Comparison of ENCODE assay signal across 12 cellular contexts in genomic region chr1:228852511-228853088, GRCh38.
"Had no signal": no experiment of that assay in that cellular context is flagged by ENCODE, and none has a peak within 500 bp of the region (broad histone marks: within the 10 kb centered on the region; RNA-seq: fewer than 3 reads in every experiment).

No MANE protein-coding gene starts in this region.

- H3K36me3 Mint-ChIP-seq: memory B cell; natural killer cell treated with Interleukin-12 subunit alpha and Interleukin-12 subunit beta and Interleukin-15 and Interleukin-18, amount 100 ng/mL, for 72 hours had no signal

- H3K27ac Mint-ChIP-seq: memory B cell; natural killer cell treated with Interleukin-12 subunit alpha and Interleukin-12 subunit beta and Interleukin-15 and Interleukin-18, amount 100 ng/mL, for 72 hours; T-cell had no signal

- H3K4me1 Mint-ChIP-seq: T-cell had no signal

- H3K36me3 ChIP-seq: esophagus muscularis mucosa had no signal

- DNase-seq: activated CD4-positive, CD25-positive, alpha-beta regulatory T cell treated with anti-CD3 and anti-CD28 coated beads, Interleukin-2, amount 50 U/mL, for 72 hours; activated effector memory CD4-positive, alpha-beta T cell treated with Interleukin-2 at 50 U/mL for 16 hours; activated naive CD4-positive, alpha-beta T cell treated with anti-CD3 and anti-CD28 coated beads, Interleukin-2, amount 50 U/mL, for 16 hours; activated T-cell treated with anti-CD3 and anti-CD28 coated beads, Interleukin-2, amount 50 U/mL, for 4 hours; hippocampal formation; kidney glomerular epithelial cell; stimulated activated CD4-positive, alpha-beta T cell treated with anti-CD3 and anti-CD28 coated beads, Interleukin-1b, Interleukin-23, amount 100 ng/mL, for 48 hours; T-cell; T1000 had no signal

- H3K4me3 ChIP-seq: esophagus muscularis mucosa had no signal

- H3K27me3 ChIP-seq: esophagus muscularis mucosa had no signal

- H3K9me3 ChIP-seq: esophagus muscularis mucosa had no signal

- H3K27ac ChIP-seq: esophagus muscularis mucosa had no signal

- H3K27me3 Mint-ChIP-seq: T-cell had no signal

- H3K9me3 Mint-ChIP-seq: natural killer cell treated with Interleukin-12 subunit alpha and Interleukin-12 subunit beta and Interleukin-15 and Interleukin-18, amount 100 ng/mL, for 72 hours had no signal

- H3K4me3 Mint-ChIP-seq: activated T-cell treated with anti-CD3 and anti-CD28 coated beads, Interleukin-2, amount 50 U/mL, for 4 hours; memory B cell; natural killer cell treated with Interleukin-12 subunit alpha and Interleukin-12 subunit beta and Interleukin-15 and Interleukin-18, amount 100 ng/mL, for 72 hours; T-cell had no signal

- ATAC-seq: activated T-cell treated with anti-CD3 and anti-CD28 coated beads, Interleukin-2, amount 50 U/mL, for 4 hours; T-cell had no signal
